In the genomic region with DNA sequence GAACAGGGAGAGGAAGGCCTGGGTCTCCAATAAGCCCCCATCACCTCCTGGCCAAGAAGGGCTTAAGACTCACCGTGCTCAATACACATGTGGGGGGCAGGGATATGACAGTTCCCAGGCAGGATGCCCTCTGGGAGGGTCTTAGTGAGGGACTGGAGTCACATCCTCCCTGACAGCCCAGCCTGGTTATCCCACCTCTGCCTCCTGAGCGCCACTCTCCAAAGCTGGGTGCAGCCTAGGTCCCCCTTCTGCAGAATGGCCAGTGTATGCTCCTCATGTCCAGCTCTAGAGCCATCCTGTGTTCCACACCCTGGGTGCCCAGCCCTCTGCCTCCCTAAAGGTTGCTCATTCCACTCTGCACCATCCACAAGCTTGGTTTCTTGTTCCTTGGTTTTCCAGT, we compare ENCODE assay signal across 11 cellular contexts. TPM values are rescaled to one million over a fixed set of nuclear protein-coding genes. Genes with fewer than 3 reads are reported as not detected.
DNase-seq lines count a peak whose midpoint lies in the region; TF ChIP-seq lines count a peak whose summit lies in the region.
"Had no signal": no experiment of that assay in that cellular context is flagged by ENCODE, and none has a peak within 500 bp of the region (broad histone marks: within the 10 kb centered on the region; RNA-seq: fewer than 3 reads in every experiment).

No MANE protein-coding gene starts in this region.

- H3K4me1 ChIP-seq in ACC112 (ENCODE audit: control insufficient read depth, insufficient read depth, low read length, unreplicated experiment): peaks cover 28% of the 10 kb centered on the region
- H3K4me1 ChIP-seq in H9 (ENCODE audit: insufficient read depth, low read length): peaks cover 4% of the 10 kb centered on the region; the same call in 1 of the 2 replicates
- H3K4me1 ChIP-seq in neuronal stem cell (ENCODE audit: control insufficient read depth in 2 of 2, insufficient read depth in 1 of 2, low read depth in 1 of 2, low read length in 2 of 2): peaks cover 15 to 21% of the 10 kb centered on the region in 2 donors
- peaks cover 5% of the 10 kb centered on the region for H3K4me1 ChIP-seq in smooth muscle cell (ENCODE audit: low read depth)

- H3K79me2 ChIP-seq in ACC112 (ENCODE audit: control insufficient read depth, insufficient read depth, low read length, unreplicated experiment): peaks cover 18% of the 10 kb centered on the region
- H3K79me2 ChIP-seq in H9 (ENCODE audit: insufficient read depth, low read length): peaks cover 1% of the 10 kb centered on the region; the same call in 1 of the 2 replicates
- no peaks in the 10 kb centered on the region for H3K79me2 ChIP-seq in smooth muscle cell (ENCODE audit: low read depth)

- H3K27ac Mint-ChIP-seq in H9 (no peak overlapping the region), CD14-positive monocyte (peak overlapping the region in 3 of 7 donors; percentile 28 to 72 (median 63))

- H3K9me3 ChIP-seq in H9 (ENCODE audit: control insufficient read depth, low read depth, low read length) (no peaks in the 10 kb centered on the region), neuronal stem cell (replicated peaks in 1 of 2; ENCODE audit: control insufficient read depth in 2 of 2, insufficient read depth in 1 of 2, low read depth in 1 of 2, low read length in 2 of 2) (no peaks in the 10 kb centered on the region), smooth muscle cell (replicated peaks; ENCODE audit: low read depth) (no peaks in the 10 kb centered on the region)

- no peak overlapping the region for H4K5ac ChIP-seq in H9 (ENCODE audit: insufficient read length, low read depth, low read length)

- no peak overlapping the region for H3T11ph ChIP-seq in H9 (ENCODE audit: low read length)

- H3K36me3 Mint-ChIP-seq in H9 (ENCODE audit: insufficient read depth in 1 of 3, low read depth in 3 of 3) (peaks cover 2 to 3% (median 2%) of the 10 kb centered on the region in 3 experiments), CD14-positive monocyte (peaks cover 16% of the 10 kb centered on the region in 2 donors)

- H3K4me3 Mint-ChIP-seq in H9 (peak overlapping the region; percentile 72 to 80), CD14-positive monocyte (peak overlapping the region in 1 of 2 donors; percentile 12)

- H3K4ac ChIP-seq in H9 (ENCODE audit: low read depth, low read length) (no peak overlapping the region), neuronal stem cell (ENCODE audit: low read length) (no peak overlapping the region)

- TF ChIP-seq CTCF in H9 (conservative IDR thresholded peaks at IDR 0.05) (no peak), smooth muscle cell (IDR thresholded peaks at IDR 0.05; ENCODE audit: borderline replicate concordance, insufficient read depth, poor library complexity, severe bottlenecking) (no peak), CD14-positive monocyte (IDR thresholded peaks at IDR 0.05) (no peak)

- no peak overlapping the region for H3K27ac ChIP-seq in ACC112 (ENCODE audit: low read depth, low read length)
- H3K27ac ChIP-seq in H9 (ENCODE audit: insufficient read length, low read depth, low read length): no peak overlapping the region
- peak overlapping the region; percentile 14 for H3K27ac ChIP-seq in caudate nucleus (ENCODE audit: low read depth, low read length)
- H3K27ac ChIP-seq in neuronal stem cell (replicated peaks; ENCODE audit: low read length): no peak overlapping the region
- no peak overlapping the region for H3K27ac ChIP-seq in smooth muscle cell (ENCODE audit: low read depth)
- H3K27ac ChIP-seq: SK-N-MC had no signal

- no peaks in the 10 kb centered on the region for H3K36me3 ChIP-seq in ACC112 (ENCODE audit: insufficient read depth, low read length)
- H3K36me3 ChIP-seq in neuronal stem cell (replicated peaks in 1 of 2; ENCODE audit: control insufficient read depth in 2 of 2, insufficient read depth in 2 of 2, low read length in 2 of 2): peaks cover 3 to 11% of the 10 kb centered on the region in 2 donors
- H3K36me3 ChIP-seq in smooth muscle cell (ENCODE audit: low read depth): no peaks in the 10 kb centered on the region

- H3K79me1 ChIP-seq in H9 (ENCODE audit: insufficient read depth, low read depth, low read length, poor library complexity, severe bottlenecking) (no peaks in the 10 kb centered on the region), neuronal stem cell (ENCODE audit: low read depth, low read length) (no peaks in the 10 kb centered on the region)

- H3K14ac ChIP-seq in H9 (ENCODE audit: insufficient read depth, low read length) (no peak overlapping the region), neuronal stem cell (ENCODE audit: low read length) (no peak overlapping the region)

- H3K4me1 Mint-ChIP-seq in H9 (peaks cover 44 to 45% of the 10 kb centered on the region in 2 experiments), CD14-positive monocyte (peaks cover 71% of the 10 kb centered on the region)

- intact Hi-C loops in CD14-positive monocyte (cut with micrococcal nuclease): no loop called here

- H3K27me3 Mint-ChIP-seq in H9 (ENCODE audit: low read depth) (peaks cover 8% of the 10 kb centered on the region), CD14-positive monocyte (ENCODE audit: low read depth in 3 of 3) (peaks cover 0 to 1% (median 0%) of the 10 kb centered on the region in 3 donors)

- H2BK12ac ChIP-seq in H9 (ENCODE audit: insufficient read length, low read depth, low read length) (no peak overlapping the region), neuronal stem cell (ENCODE audit: low read length) (peak overlapping the region; percentile 65)

- H2BK20ac ChIP-seq in H9 (ENCODE audit: low read depth, low read length, poor library complexity, severe bottlenecking): no peak overlapping the region

- H3K4me2 ChIP-seq in H9 (ENCODE audit: insufficient read depth, insufficient read length, low read length) (no peak overlapping the region), neuronal stem cell (ENCODE audit: insufficient read depth, low read length, poor library complexity, severe bottlenecking) (no peak overlapping the region), smooth muscle cell (no peak overlapping the region)

- H3K27me3 ChIP-seq in ACC112 (ENCODE audit: insufficient read depth, low read length): no peaks in the 10 kb centered on the region
- no peaks in the 10 kb centered on the region for H3K27me3 ChIP-seq in H9 (ENCODE audit: insufficient read depth, low read length)
- no peaks in the 10 kb centered on the region for H3K27me3 ChIP-seq in neuronal stem cell (ENCODE audit: control insufficient read depth in 3 of 3, insufficient read depth in 3 of 3, low read depth in 1 of 3, low read length in 3 of 3)
- H3K27me3 ChIP-seq in smooth muscle cell (ENCODE audit: low read depth): no peaks in the 10 kb centered on the region

- H3K23ac ChIP-seq in H9 (ENCODE audit: insufficient read length, low read depth, low read length): no peak overlapping the region
- peak overlapping the region; percentile 62 for H3K23ac ChIP-seq in neuronal stem cell (ENCODE audit: low read depth, low read length, poor library complexity)

- H3F3A ChIP-seq in smooth muscle cell (ENCODE audit: low read depth): peaks cover 10% of the 10 kb centered on the region

- H2AK5ac ChIP-seq in H9 (ENCODE audit: insufficient read length, low read length) (no peak overlapping the region), neuronal stem cell (ENCODE audit: low read depth, low read length) (peak overlapping the region; percentile 87)

- H2BK120ac ChIP-seq in H9 (ENCODE audit: low read depth, low read length, poor library complexity, severe bottlenecking) (no peak overlapping the region), neuronal stem cell (ENCODE audit: low read depth, low read length) (no peak overlapping the region)

- no peak overlapping the region for H3K56ac ChIP-seq in H9 (ENCODE audit: insufficient read length, low read depth, low read length)

- DNase-seq in H9: no peak
- DNase-seq in caudate nucleus (lab: John Stamatoyannopoulos, UW): no peak
- DNase-seq in neuronal stem cell (ENCODE audit: low spot score): no peak
- no peak for DNase-seq in AML-193 (lab: John Stamatoyannopoulos, UW)
- no peak for DNase-seq in H4 (ENCODE audit: low spot score)
- DNase-seq in smooth muscle cell (lab: John Stamatoyannopoulos, UW; ENCODE audit: unreplicated experiment): no peak
- no peak for DNase-seq in CD14-positive monocyte (ENCODE audit: low spot score)
- DNase-seq: DMS153 had no signal

- H3K9ac ChIP-seq in H9 (ENCODE audit: extremely low read depth, insufficient read length, low read length) (no peak overlapping the region), neuronal stem cell (ENCODE audit: low read depth, low read length, poor library complexity) (no peak overlapping the region), smooth muscle cell (ENCODE audit: low read depth) (no peak overlapping the region)

- H3K18ac ChIP-seq in H9 (ENCODE audit: insufficient read length, low read depth, low read length): no peak overlapping the region
- peak overlapping the region; percentile 39 for H3K18ac ChIP-seq in neuronal stem cell (ENCODE audit: low read length)

- no peaks in the 10 kb centered on the region for H3K9me3 Mint-ChIP-seq in H9
- H3K9me3 Mint-ChIP-seq in CD14-positive monocyte: no peaks in the 10 kb centered on the region

- no CpG with 5 or more reads among the region's 2 CpGs for whole genome bisulfite sequencing in H9 (ENCODE audit: extremely low coverage, insufficient read length, low lambda C conversion rate)
- WGBS in neuronal stem cell (ENCODE audit: extremely low coverage in 2 of 2, insufficient read length in 2 of 2, insufficient replicate concordance in 1 of 2), 2 donors: no CpG with 5 or more reads among the region's 2 CpGs
- 91% methylated on average over 2 of the region's 2 CpGs for WGBS in smooth muscle cell (ENCODE audit: low lambda C conversion rate)

- H2AFZ ChIP-seq in ACC112 (ENCODE audit: low read length, unreplicated experiment): no peak overlapping the region
- no peak overlapping the region for H2AFZ ChIP-seq in H9 (ENCODE audit: low read length)
- no peak overlapping the region for H2AFZ ChIP-seq in neuronal stem cell (ENCODE audit: low read length)
- H2AFZ ChIP-seq in smooth muscle cell (ENCODE audit: low read depth): no peak overlapping the region

- H4K91ac ChIP-seq in H9 (ENCODE audit: insufficient read length, low read depth, low read length) (no peak overlapping the region), neuronal stem cell (ENCODE audit: low read depth, low read length, poor library complexity) (peak overlapping the region; percentile 20)

- no peak overlapping the region for H2BK5ac ChIP-seq in H9 (ENCODE audit: insufficient read length, low read length)
- H2BK5ac ChIP-seq in neuronal stem cell (ENCODE audit: low read length): peak overlapping the region; percentile 45

- H2BK15ac ChIP-seq in H9 (ENCODE audit: low read depth, low read length) (no peak overlapping the region), neuronal stem cell (ENCODE audit: low read length) (peak overlapping the region; percentile 86)

- H3K4me3 ChIP-seq in ACC112 (ENCODE audit: low read depth, low read length): peak overlapping the region; percentile 98; the same call in 1 of the 2 replicates
- H3K4me3 ChIP-seq in neuronal stem cell (ENCODE audit: low read length in 2 of 2): no peak overlapping the region
- H3K4me3 ChIP-seq in smooth muscle cell: no peak overlapping the region

- H4K8ac ChIP-seq in H9 (replicated peaks; ENCODE audit: insufficient read length, low read depth, low read length): no peak overlapping the region
- H4K8ac ChIP-seq in neuronal stem cell (ENCODE audit: low read depth, low read length): no peak overlapping the region

- peaks cover 11% of the 10 kb centered on the region for H3K23me2 ChIP-seq in H9 (ENCODE audit: insufficient read length, low read depth, low read length, poor library complexity, severe bottlenecking)

- no peaks in the 10 kb centered on the region for H4K20me1 ChIP-seq in H9 (ENCODE audit: control insufficient read depth, insufficient read depth, insufficient read length)
- H4K20me1 ChIP-seq in smooth muscle cell (ENCODE audit: low read depth): no peaks in the 10 kb centered on the region

RNA-seq across cellular contexts. Expression of a gene that starts 1.2 kb away (rescaled TPM):
- total RNA-seq in H9 (2021) (171 and 174 TPM in 2 replicates), smooth muscle cell (111 and 124 TPM in 2 replicates)
- 179 TPM for polyA plus RNA-seq in neuronal stem cell (2013, experiment 1 of 2)
- polyA plus RNA-seq in neuronal stem cell (2013, experiment 2 of 2): 192 TPM
- 100 and 108 TPM in 2 replicates for total RNA-seq in H4 (2014; rRNA removed; shearing (Covaris generic))
- polyA plus RNA-seq in smooth muscle cell (297 and 333 TPM in 2 replicates), CD14-positive monocyte (100 to 1,000 TPM; 242 to 266 TPM)

RNA-seq across cellular contexts. Expression of a gene that starts 51.5 kb away (rescaled TPM):
- total RNA-seq in H9 (2021) (12.3 and 13.9 TPM in 2 replicates), smooth muscle cell (41.4 and 48.8 TPM in 2 replicates)
- 9.2 TPM for polyA plus RNA-seq in neuronal stem cell (2013, experiment 1 of 2)
- polyA plus RNA-seq in neuronal stem cell (2013, experiment 2 of 2): 8.9 TPM
- total RNA-seq in H4 (2014; rRNA removed; shearing (Covaris generic)): 4.8 and 5.2 TPM in 2 replicates
- polyA plus RNA-seq in smooth muscle cell (37.4 and 47.7 TPM in 2 replicates), CD14-positive monocyte (10 to 100 TPM; 32.2 to 34.9 TPM)

RNA-seq across cellular contexts. Expression of a gene that starts 58.4 kb away (rescaled TPM):
- total RNA-seq in H9 (2021) (0.42 and 0.68 TPM in 2 replicates), smooth muscle cell (6.1 and 7.0 TPM in 2 replicates)
- polyA plus RNA-seq in neuronal stem cell (2013, experiment 1 of 2): 0.13 TPM
- 0.10 TPM for polyA plus RNA-seq in neuronal stem cell (2013, experiment 2 of 2)
- 0.29 and 0.56 TPM in 2 replicates for total RNA-seq in H4 (2014; rRNA removed; shearing (Covaris generic))
- polyA plus RNA-seq in smooth muscle cell (4.3 and 11.6 TPM in 2 replicates), CD14-positive monocyte (not detected)
- total RNA-seq: mucosa of gallbladder had no signal

RNA-seq across cellular contexts. Expression of a gene that starts 58.6 kb away (rescaled TPM):
- total RNA-seq in H9 (2021): 16.3 and 17.5 TPM in 2 replicates
- polyA plus RNA-seq in neuronal stem cell (2013, experiment 1 of 2): 12.1 TPM
- polyA plus RNA-seq in neuronal stem cell (2013, experiment 2 of 2): 12.0 TPM
- 5.3 and 5.7 TPM in 2 replicates for total RNA-seq in H4 (2014; rRNA removed; shearing (Covaris generic))
- total RNA-seq in smooth muscle cell: 4.0 and 5.5 TPM in 2 replicates
- 5.7 and 7.3 TPM in 2 replicates for polyA plus RNA-seq in smooth muscle cell
- polyA plus RNA-seq in CD14-positive monocyte: 1 to 10 TPM; 1.8 to 2.8 TPM
